ENCODE assay signal across 1 cellular context in the genomic region with DNA sequence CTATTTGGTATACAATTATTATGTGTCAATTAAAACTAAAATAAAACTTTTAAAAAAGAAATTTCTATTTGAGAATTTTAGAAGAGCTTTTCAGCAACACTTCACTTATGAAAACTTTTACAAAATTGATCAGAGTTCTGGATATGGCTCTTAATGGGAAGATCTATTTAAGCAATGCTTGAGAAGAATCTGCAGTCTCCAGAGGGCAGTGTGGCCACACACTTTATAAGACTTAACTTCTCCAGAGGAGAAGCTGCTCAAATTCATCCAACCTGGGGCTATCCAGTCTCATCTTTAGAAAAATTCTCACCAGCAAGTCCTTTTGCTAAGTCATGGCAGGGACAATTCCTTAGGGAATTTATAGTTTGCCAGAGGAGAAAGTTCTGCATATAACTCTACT.
TF ChIP-seq lines count a peak whose summit lies in the region.

No MANE protein-coding gene starts in this region.

TF ChIP-seq in K562, 482 proteins besides CTCF, POLR2A, EP300 and RAD21 (continued from another document):
- TF ChIP-seq, protein P1, sequence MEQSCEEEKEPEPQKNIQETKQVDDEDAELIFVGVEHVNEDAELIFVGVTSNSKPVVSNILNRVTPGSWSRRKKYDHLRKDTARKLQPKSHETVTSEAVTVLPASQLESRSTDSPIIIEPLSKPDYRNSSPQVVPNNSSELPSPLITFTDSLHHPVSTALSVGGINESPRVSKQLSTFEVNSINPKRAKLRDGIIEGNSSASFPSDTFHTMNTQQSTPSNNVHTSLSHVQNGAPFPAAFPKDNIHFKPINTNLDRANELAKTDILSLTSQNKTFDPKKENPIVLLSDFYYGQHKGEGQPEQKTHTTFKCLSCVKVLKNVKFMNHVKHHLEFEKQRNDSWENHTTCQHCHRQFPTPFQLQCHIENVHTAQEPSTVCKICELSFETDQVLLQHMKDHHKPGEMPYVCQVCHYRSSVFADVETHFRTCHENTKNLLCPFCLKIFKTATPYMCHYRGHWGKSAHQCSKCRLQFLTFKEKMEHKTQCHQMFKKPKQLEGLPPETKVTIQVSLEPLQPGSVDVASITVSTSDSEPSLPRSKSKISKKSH (CRISPR knock-in tag; IDR thresholded peaks at IDR 0.05), result no peak
- TF ChIP-seq, protein P2, sequence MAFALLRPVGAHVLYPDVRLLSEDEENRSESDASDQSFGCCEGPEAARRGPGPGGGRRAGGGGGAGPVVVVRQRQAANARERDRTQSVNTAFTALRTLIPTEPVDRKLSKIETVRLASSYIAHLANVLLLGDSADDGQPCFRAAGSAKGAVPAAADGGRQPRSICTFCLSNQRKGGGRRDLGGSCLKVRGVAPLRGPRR (CRISPR knock-in tag; IDR thresholded peaks at IDR 0.05), result no peak
- TF ChIP-seq ZC3H11A (IDR thresholded peaks at IDR 0.05; ENCODE audit: low read depth, low read length), result no peak
- TF ChIP-seq, protein P3, sequence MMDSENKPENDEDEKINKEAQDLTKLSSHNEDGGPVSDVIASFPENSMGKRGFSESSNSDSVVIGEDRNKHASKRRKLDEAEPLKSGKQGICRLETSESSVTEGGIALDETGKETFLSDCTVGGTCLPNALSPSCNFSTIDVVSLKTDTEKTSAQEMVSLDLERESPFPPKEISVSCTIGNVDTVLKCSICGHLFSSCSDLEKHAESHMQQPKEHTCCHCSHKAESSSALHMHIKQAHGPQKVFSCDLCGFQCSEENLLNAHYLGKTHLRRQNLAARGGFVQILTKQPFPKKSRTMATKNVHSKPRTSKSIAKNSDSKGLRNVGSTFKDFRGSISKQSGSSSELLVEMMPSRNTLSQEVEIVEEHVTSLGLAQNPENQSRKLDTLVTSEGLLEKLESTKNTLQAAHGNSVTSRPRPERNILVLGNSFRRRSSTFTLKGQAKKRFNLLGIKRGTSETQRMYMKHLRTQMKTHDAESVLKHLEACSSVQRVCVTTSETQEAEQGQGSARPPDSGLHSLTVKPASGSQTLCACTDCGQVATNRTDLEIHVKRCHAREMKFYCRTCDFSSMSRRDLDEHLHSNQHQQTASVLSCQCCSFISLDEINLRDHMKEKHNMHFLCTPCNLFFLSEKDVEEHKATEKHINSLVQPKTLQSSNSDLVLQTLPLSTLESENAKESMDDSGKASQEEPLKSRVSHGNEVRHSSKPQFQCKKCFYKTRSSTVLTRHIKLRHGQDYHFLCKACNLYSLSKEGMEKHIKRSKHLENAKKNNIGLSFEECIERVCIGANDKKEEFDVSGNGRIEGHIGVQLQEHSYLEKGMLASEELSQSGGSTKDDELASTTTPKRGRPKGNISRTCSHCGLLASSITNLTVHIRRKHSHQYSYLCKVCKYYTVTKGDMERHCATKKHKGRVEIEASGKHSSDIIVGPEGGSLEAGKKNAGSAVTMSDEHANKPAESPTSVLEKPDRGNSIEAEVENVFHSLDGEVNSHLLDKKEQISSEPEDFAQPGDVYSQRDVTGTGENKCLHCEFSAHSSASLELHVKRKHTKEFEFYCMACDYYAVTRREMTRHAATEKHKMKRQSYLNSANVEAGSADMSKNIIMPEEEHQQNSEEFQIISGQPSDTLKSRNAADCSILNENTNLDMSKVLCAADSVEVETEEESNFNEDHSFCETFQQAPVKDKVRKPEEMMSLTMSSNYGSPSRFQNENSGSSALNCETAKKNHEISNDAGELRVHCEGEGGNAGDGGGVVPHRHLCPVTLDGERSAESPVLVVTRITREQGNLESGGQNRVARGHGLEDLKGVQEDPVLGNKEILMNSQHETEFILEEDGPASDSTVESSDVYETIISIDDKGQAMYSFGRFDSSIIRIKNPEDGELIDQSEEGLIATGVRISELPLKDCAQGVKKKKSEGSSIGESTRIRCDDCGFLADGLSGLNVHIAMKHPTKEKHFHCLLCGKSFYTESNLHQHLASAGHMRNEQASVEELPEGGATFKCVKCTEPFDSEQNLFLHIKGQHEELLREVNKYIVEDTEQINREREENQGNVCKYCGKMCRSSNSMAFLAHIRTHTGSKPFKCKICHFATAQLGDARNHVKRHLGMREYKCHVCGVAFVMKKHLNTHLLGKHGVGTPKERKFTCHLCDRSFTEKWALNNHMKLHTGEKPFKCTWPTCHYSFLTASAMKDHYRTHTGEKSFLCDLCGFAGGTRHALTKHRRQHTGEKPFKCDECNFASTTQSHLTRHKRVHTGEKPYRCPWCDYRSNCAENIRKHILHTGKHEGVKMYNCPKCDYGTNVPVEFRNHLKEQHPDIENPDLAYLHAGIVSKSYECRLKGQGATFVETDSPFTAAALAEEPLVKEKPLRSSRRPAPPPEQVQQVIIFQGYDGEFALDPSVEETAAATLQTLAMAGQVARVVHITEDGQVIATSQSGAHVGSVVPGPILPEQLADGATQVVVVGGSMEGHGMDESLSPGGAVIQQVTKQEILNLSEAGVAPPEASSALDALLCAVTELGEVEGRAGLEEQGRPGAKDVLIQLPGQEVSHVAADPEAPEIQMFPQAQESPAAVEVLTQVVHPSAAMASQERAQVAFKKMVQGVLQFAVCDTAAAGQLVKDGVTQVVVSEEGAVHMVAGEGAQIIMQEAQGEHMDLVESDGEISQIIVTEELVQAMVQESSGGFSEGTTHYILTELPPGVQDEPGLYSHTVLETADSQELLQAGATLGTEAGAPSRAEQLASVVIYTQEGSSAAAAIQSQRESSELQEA (IDR thresholded peaks at IDR 0.05; ENCODE audit: low read depth), result no peak
- no peak for TF ChIP-seq NR1H2 (CRISPR knock-in tag; IDR thresholded peaks at IDR 0.05)
- no peak for TF ChIP-seq MAZ (CRISPR knock-in tag; conservative IDR thresholded peaks at IDR 0.05 in 1 of 2, IDR thresholded peaks at IDR 0.05 in 1 of 2)
- no peak for TF ChIP-seq NELFE (IDR thresholded peaks at IDR 0.05; ENCODE audit: insufficient read depth, insufficient read length)
- no peak for TF ChIP-seq SAFB2 (IDR thresholded peaks at IDR 0.05; ENCODE audit: borderline replicate concordance, low read depth, low read length, severe bottlenecking)
- TF ChIP-seq NR4A1 (CRISPR knock-in tag; IDR thresholded peaks at IDR 0.05), result no peak
- no peak for TF ChIP-seq NR4A1 (tag; IDR thresholded peaks at IDR 0.05)
- no peak for TF ChIP-seq POLR2B (IDR thresholded peaks at IDR 0.05; ENCODE audit: low read depth, partially characterized antibody)
- no peak for TF ChIP-seq SAFB (IDR thresholded peaks at IDR 0.05; ENCODE audit: borderline replicate concordance, low read depth, low read length)
- TF ChIP-seq CHD4 (IDR thresholded peaks at IDR 0.05; ENCODE audit: insufficient read depth, insufficient replicate concordance, low read depth, low read length, poor library complexity, severe bottlenecking), result no peak
- TF ChIP-seq, protein P4, sequence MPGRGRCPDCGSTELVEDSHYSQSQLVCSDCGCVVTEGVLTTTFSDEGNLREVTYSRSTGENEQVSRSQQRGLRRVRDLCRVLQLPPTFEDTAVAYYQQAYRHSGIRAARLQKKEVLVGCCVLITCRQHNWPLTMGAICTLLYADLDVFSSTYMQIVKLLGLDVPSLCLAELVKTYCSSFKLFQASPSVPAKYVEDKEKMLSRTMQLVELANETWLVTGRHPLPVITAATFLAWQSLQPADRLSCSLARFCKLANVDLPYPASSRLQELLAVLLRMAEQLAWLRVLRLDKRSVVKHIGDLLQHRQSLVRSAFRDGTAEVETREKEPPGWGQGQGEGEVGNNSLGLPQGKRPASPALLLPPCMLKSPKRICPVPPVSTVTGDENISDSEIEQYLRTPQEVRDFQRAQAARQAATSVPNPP (IDR thresholded peaks at IDR 0.05; ENCODE audit: borderline replicate concordance, insufficient read depth, insufficient read length), result no peak
- TF ChIP-seq MED1 (CRISPR knock-in tag; IDR thresholded peaks at IDR 0.05; ENCODE audit: borderline replicate concordance), result no peak
- TF ChIP-seq SAP30 (IDR thresholded peaks at IDR 0.05; ENCODE audit: borderline replicate concordance, insufficient read depth, low read depth, low read length, poor library complexity, severe bottlenecking), result no peak
